In genomic region chr4:82745173-82745842, GRCh38 we compare ENCODE assay signal across 15 cellular contexts. TPM values are rescaled to one million over a fixed set of nuclear protein-coding genes. Genes with fewer than 3 reads are reported as not detected.
DNase-seq lines count a peak whose midpoint lies in the region; ATAC-seq, FAIRE-seq and TF ChIP-seq lines count a peak whose summit lies in the region.
"Had no signal": no experiment of that assay in that cellular context is flagged by ENCODE, and none has a peak within 500 bp of the region (broad histone marks: within the 10 kb centered on the region; RNA-seq: fewer than 3 reads in every experiment).

No MANE protein-coding gene starts in this region.

- no peak for TF ChIP-seq POLR2A in H54 (IDR thresholded peaks at IDR 0.05; ENCODE audit: low read depth, low read length)

- WGBS in hepatocyte (ENCODE audit: low lambda C conversion rate, missing lambda C conversion rate) = 73% methylated on average over 6 of the region's 6 CpGs

- H3K4me1 ChIP-seq in astrocyte (ENCODE audit: insufficient read depth, low read length) (peaks cover 39% of the 10 kb centered on the region), hepatocyte (ENCODE audit: insufficient read depth) (peaks cover 13% of the 10 kb centered on the region), HAP-1 (no peaks in the 10 kb centered on the region)

- no peaks in the 10 kb centered on the region for H3K9me2 ChIP-seq in hepatocyte (replicated peaks; ENCODE audit: insufficient read depth)

- H3K4me2 ChIP-seq in astrocyte (ENCODE audit: low read length) (peak overlapping the region; percentile 77), hepatocyte (no peak overlapping the region)

- H2AFZ ChIP-seq in astrocyte (ENCODE audit: low read depth, low read length) (peak overlapping the region; percentile 14), hepatocyte (no peak overlapping the region)

- TF ChIP-seq CTCF in astrocyte (IDR thresholded peaks at IDR 0.05; ENCODE audit: insufficient read depth, low read depth, low read length) = no peak
- TF ChIP-seq CTCF in hepatocyte (IDR thresholded peaks at IDR 0.05; ENCODE audit: poor library complexity) = no peak

- ATAC-seq in HG03342 (IDR thresholded peaks at IDR 0.05; ENCODE audit: unreplicated experiment) (no peak), HG03571 (IDR thresholded peaks at IDR 0.05; ENCODE audit: unreplicated experiment) (no peak)
- ATAC-seq: activated CD4-positive, CD25-positive, alpha-beta regulatory T cell treated with anti-CD3 and anti-CD28 coated beads, Interleukin-2, amount 50 U/mL, for 24 hours; activated naive CD8-positive, alpha-beta T cell treated with anti-CD3 and anti-CD28 coated beads, Interleukin-2, amount 50 U/mL, for 24 hours; CD8-positive, alpha-beta T cell; left lobe of liver; naive thymus-derived CD4-positive, alpha-beta T cell; sciatic nerve had no signal

- H3K9me3 ChIP-seq in astrocyte (ENCODE audit: insufficient read depth, low read depth, low read length) = no peaks in the 10 kb centered on the region
- no peaks in the 10 kb centered on the region for H3K9me3 ChIP-seq in hepatocyte (ENCODE audit: low read depth)
- H3K9me3 ChIP-seq in HAP-1 = no peaks in the 10 kb centered on the region

- peak overlapping the region; percentile 58 for H3K4me3 Mint-ChIP-seq in astrocyte (ENCODE audit: unreplicated experiment)
- H3K4me3 Mint-ChIP-seq: activated naive CD8-positive, alpha-beta T cell treated with anti-CD3 and anti-CD28 coated beads, Interleukin-2, amount 50 U/mL, for 24 hours; CD8-positive, alpha-beta T cell; naive thymus-derived CD4-positive, alpha-beta T cell had no signal

- H3K27ac ChIP-seq in astrocyte (ENCODE audit: low read depth, low read length) (peak overlapping the region; percentile 91), hepatocyte (peak overlapping the region; percentile 28)

- peak; percentile 26 for DNase-seq in H54 (ENCODE audit: insufficient read length, low spot score)
- DNase-seq in astrocyte (ENCODE audit: low read depth) = peak; percentile 88
- DNase-seq in hepatocyte (ENCODE audit: low spot score) = no peak
- peak; percentile 54 for DNase-seq in smooth muscle cell of the brain vasculature (ENCODE audit: low read depth, low spot score)
- no peak for DNase-seq in activated naive CD4-positive, alpha-beta T cell treated with anti-CD3 and anti-CD28 coated beads, Interleukin-2, amount 50 U/mL, for 16 hours
- no peak for DNase-seq in HAP-1 (ENCODE audit: low spot score in 2 of 2)
- DNase-seq: activated naive CD8-positive, alpha-beta T cell treated with anti-CD3 and anti-CD28 coated beads, Interleukin-2, amount 50 U/mL, for 24 hours; CD8-positive, alpha-beta T cell; naive thymus-derived CD4-positive, alpha-beta T cell; NCI-H2107 had no signal

- peak; percentile 6 for FAIRE-seq in H54 (lab: Jason Lieb, UNC)
- peak; percentile 95 for FAIRE-seq in astrocyte (lab: Jason Lieb, UNC)

- H3K4me3 ChIP-seq in astrocyte (ENCODE audit: insufficient read depth, low read depth, low read length) (peak overlapping the region; percentile 3), hepatocyte (no peak overlapping the region), HAP-1 (no peak overlapping the region)

- peaks cover 8% of the 10 kb centered on the region for H3K36me3 Mint-ChIP-seq in astrocyte (ENCODE audit: low read depth, unreplicated experiment)
- H3K36me3 Mint-ChIP-seq: CD8-positive, alpha-beta T cell had no signal

- no peaks in the 10 kb centered on the region for H3K36me3 ChIP-seq in astrocyte (ENCODE audit: insufficient read depth, low read length)
- H3K36me3 ChIP-seq in hepatocyte (replicated peaks; ENCODE audit: insufficient read depth, low read depth) = no peaks in the 10 kb centered on the region
- no peaks in the 10 kb centered on the region for H3K36me3 ChIP-seq in HAP-1 (replicated peaks)

- peak overlapping the region; percentile 74 for H3K9ac ChIP-seq in astrocyte (ENCODE audit: low read length)

- peak overlapping the region; percentile 92 for H3K27ac Mint-ChIP-seq in astrocyte (ENCODE audit: unreplicated experiment)
- H3K27ac Mint-ChIP-seq: activated naive CD8-positive, alpha-beta T cell treated with anti-CD3 and anti-CD28 coated beads, Interleukin-2, amount 50 U/mL, for 24 hours; CD8-positive, alpha-beta T cell had no signal

- peaks cover 7% of the 10 kb centered on the region for H3K79me2 ChIP-seq in astrocyte (ENCODE audit: insufficient read depth, low read length)
- H3K79me2 ChIP-seq in hepatocyte = no peaks in the 10 kb centered on the region

- no peaks in the 10 kb centered on the region for H3K9me3 Mint-ChIP-seq in astrocyte (ENCODE audit: unreplicated experiment)
- H3K9me3 Mint-ChIP-seq: activated naive CD8-positive, alpha-beta T cell treated with anti-CD3 and anti-CD28 coated beads, Interleukin-2, amount 50 U/mL, for 24 hours; CD8-positive, alpha-beta T cell; naive thymus-derived CD4-positive, alpha-beta T cell had no signal

- in situ Hi-C loops in HAP-1 (cut with MboI; ENCODE audit: low sequenced_read_pairs) = no loop called here

- H4K20me1 ChIP-seq in astrocyte (ENCODE audit: insufficient read depth, low read length) (no peaks in the 10 kb centered on the region), hepatocyte (ENCODE audit: insufficient read depth, poor library complexity, severe bottlenecking) (no peaks in the 10 kb centered on the region)

- H3K27me3 Mint-ChIP-seq in astrocyte (ENCODE audit: low read depth, unreplicated experiment) = no peaks in the 10 kb centered on the region

- H3K27me3 ChIP-seq in astrocyte (ENCODE audit: insufficient read depth, low read length) (no peaks in the 10 kb centered on the region), hepatocyte (no peaks in the 10 kb centered on the region), HAP-1 (ENCODE audit: low read depth) (no peaks in the 10 kb centered on the region)

- H3K4me1 Mint-ChIP-seq in astrocyte (ENCODE audit: low read depth, unreplicated experiment) = peaks cover 63% of the 10 kb centered on the region
- H3K4me1 Mint-ChIP-seq: activated naive CD8-positive, alpha-beta T cell treated with anti-CD3 and anti-CD28 coated beads, Interleukin-2, amount 50 U/mL, for 24 hours; naive thymus-derived CD4-positive, alpha-beta T cell had no signal

RNA-seq across cellular contexts. Expression of gene SCD5, which starts 53.3 kb away (rescaled TPM):
- total RNA-seq in astrocyte (61.7 and 63.1 TPM in 2 replicates), hepatocyte (14.7 and 19.2 TPM in 2 replicates)
- 5.3 and 6.4 TPM in 2 replicates for polyA plus RNA-seq in hepatocyte
- polyA plus RNA-seq: naive thymus-derived CD4-positive, alpha-beta T cell had no signal

Comparison
In these comparisons a context has a peak if more than half of its experiments do, and no peak if none do; other contexts are left out.
1. DNase-seq: peak in H54 (single experiment), astrocyte (single experiment) and smooth muscle cell of the brain vasculature (single experiment); none in hepatocyte (single experiment), activated naive CD4-positive, alpha-beta T cell treated with anti-CD3 and anti-CD28 coated beads, Interleukin-2, amount 50 U/mL, for 16 hours (single experiment) and HAP-1 (0 of 2).